Comparison of ENCODE assay signal across 2 cellular contexts in the genomic region with DNA sequence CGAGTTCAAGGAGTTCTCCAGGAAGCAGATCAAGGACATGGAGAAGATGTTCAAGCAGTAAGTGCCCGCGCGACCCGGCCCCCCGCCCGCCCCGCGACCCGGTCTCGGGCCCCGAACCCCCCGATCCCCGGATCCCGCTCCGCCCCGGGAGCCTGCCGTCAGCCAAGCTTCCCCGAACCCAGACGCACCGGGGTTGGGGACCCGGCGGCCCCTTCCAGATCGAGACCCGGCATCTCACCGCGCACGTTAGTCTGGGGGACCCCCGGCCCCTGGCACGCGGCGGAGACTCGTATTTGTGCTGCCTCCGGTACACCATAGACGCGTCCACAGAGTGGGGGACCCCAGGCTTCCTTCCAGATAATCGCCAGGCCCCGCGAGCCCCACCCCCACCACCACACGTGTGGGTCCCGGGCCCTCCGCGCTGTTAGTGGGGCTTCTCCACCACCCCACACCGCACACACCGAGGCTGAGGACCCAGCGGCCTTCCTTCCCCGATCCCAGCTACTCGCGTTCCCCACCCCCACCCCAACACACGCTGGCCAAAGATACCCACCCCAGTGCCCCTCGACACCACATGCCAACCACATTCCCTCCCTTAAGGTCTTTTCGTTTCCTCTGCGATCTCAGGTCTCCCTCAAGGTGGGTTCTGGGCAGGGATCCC.
TF ChIP-seq lines count a peak whose summit lies in the region.

No MANE protein-coding gene starts in this region.

TF ChIP-seq in GM23338, 12 proteins besides CTCF, POLR2A, EP300 and RAD21 (continued from another document):
- TF ChIP-seq, protein P1, sequence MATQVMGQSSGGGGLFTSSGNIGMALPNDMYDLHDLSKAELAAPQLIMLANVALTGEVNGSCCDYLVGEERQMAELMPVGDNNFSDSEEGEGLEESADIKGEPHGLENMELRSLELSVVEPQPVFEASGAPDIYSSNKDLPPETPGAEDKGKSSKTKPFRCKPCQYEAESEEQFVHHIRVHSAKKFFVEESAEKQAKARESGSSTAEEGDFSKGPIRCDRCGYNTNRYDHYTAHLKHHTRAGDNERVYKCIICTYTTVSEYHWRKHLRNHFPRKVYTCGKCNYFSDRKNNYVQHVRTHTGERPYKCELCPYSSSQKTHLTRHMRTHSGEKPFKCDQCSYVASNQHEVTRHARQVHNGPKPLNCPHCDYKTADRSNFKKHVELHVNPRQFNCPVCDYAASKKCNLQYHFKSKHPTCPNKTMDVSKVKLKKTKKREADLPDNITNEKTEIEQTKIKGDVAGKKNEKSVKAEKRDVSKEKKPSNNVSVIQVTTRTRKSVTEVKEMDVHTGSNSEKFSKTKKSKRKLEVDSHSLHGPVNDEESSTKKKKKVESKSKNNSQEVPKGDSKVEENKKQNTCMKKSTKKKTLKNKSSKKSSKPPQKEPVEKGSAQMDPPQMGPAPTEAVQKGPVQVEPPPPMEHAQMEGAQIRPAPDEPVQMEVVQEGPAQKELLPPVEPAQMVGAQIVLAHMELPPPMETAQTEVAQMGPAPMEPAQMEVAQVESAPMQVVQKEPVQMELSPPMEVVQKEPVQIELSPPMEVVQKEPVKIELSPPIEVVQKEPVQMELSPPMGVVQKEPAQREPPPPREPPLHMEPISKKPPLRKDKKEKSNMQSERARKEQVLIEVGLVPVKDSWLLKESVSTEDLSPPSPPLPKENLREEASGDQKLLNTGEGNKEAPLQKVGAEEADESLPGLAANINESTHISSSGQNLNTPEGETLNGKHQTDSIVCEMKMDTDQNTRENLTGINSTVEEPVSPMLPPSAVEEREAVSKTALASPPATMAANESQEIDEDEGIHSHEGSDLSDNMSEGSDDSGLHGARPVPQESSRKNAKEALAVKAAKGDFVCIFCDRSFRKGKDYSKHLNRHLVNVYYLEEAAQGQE (IDR thresholded peaks at IDR 0.05; ENCODE audit: unreplicated experiment) = no peak
- no peak for TF ChIP-seq ZNF114 (CRISPR knock-in tag; IDR thresholded peaks at IDR 0.05)
TF ChIP-seq in GM23338: peak in this region for 1.

TF ChIP-seq in liver, 16 proteins besides CTCF, POLR2A, EP300 and RAD21 (continued from another document):
- TF ChIP-seq, protein P1 (IDR thresholded peaks at IDR 0.05) = no peak
- TF ChIP-seq HNF4A (conservative IDR thresholded peaks at IDR 0.05) (no peak), YY1 (IDR thresholded peaks at IDR 0.05) (no peak), FOXA1 (IDR thresholded peaks at IDR 0.05) (no peak), NR2F2 (IDR thresholded peaks at IDR 0.05) (no peak)
